Comparison of ENCODE assay signal across 25 cellular contexts in the genomic region with DNA sequence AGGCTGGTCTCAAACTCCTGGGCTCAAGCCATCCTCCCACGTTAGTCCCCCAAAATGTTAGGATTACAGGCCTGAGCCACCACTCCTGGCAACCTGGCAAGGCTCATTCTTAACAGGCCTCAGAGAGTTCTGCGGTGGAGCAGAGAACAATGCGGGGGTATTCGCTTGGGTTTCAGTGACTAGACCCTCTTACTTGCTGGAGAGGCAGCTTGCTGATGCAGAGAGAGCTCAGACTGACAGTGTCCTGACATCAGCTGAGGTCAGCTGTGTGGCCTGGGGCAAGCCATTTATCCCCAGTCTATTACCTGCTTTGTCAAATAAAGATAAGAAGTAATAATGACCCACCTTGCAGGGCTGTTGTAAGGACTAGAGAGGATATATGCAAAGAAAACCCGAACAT. TPM values are rescaled to one million over a fixed set of nuclear protein-coding genes. Genes with fewer than 3 reads are reported as not detected.
"Had no signal": no experiment of that assay in that cellular context is flagged by ENCODE, and none has a peak within 500 bp of the region (broad histone marks: within the 10 kb centered on the region; RNA-seq: fewer than 3 reads in every experiment).

No MANE protein-coding gene starts in this region.

- H3K27ac Mint-ChIP-seq: naive B cell; natural killer cell; stimulated activated naive B cell treated with anti-CD40 and anti-IgM and Interleukin-4, amounts not matched to agents 10 μg/mL and 1 μg/mL and 100 μg/mL, for 72 hours had no signal

- H3K9me3 Mint-ChIP-seq: natural killer cell had no signal

- H3K4me3 Mint-ChIP-seq: natural killer cell; stimulated activated naive B cell treated with anti-CD40 and anti-IgM and Interleukin-4, amounts not matched to agents 10 μg/mL and 1 μg/mL and 100 μg/mL, for 72 hours had no signal

- ATAC-seq: left colon; left lung; lower lobe of right lung; natural killer cell; right cardiac atrium; sciatic nerve; stimulated activated naive B cell treated with anti-CD40 and anti-IgM and Interleukin-4, amounts not matched to agents 10 μg/mL and 1 μg/mL and 100 μg/mL, for 72 hours; stimulated activated naive CD8-positive, alpha-beta T cell treated with anti-CD3 and anti-CD28 coated beads, Interleukin-15, Interleukin-2, amounts not matched to agents 100 U/mL and 50 U/mL, for 24 hours had no signal

- H3K4me1 Mint-ChIP-seq: naive B cell; natural killer cell; stimulated activated naive B cell treated with anti-CD40 and anti-IgM and Interleukin-4, amounts not matched to agents 10 μg/mL and 1 μg/mL and 100 μg/mL, for 72 hours had no signal

- DNase-seq: hippocampal formation; kidney; left colon; left lung; lower lobe of right lung; mammary epithelial cell; mesenchymal stem cell; naive B cell; natural killer cell; ovary; retina; right cardiac atrium; stimulated activated CD4-positive, alpha-beta T cell treated with anti-CD3 and anti-CD28 coated beads, Interleukin-12 subunit alpha, Interleukin-12 subunit beta, amount 100 ng/mL, for 4 hours; stimulated activated CD4-positive, alpha-beta T cell treated with anti-CD3 and anti-CD28 coated beads, Interleukin-15, amount 100 ng/mL, for 24 hours; stimulated activated CD4-positive, alpha-beta T cell treated with anti-CD3 and anti-CD28 coated beads, Interleukin-2, amount 100 ng/mL, for 24 hours; stimulated activated CD4-positive, alpha-beta T cell treated with anti-CD3 and anti-CD28 coated beads, Interleukin-4, amount 100 ng/mL, for 1 hour; stimulated activated naive B cell treated with anti-CD40 and anti-IgM and Interleukin-4, amounts not matched to agents 10 μg/mL and 1 μg/mL and 100 μg/mL, for 72 hours; stimulated activated naive CD8-positive, alpha-beta T cell treated with anti-CD3 and anti-CD28 coated beads, Interleukin-15, Interleukin-2, amounts not matched to agents 100 U/mL and 50 U/mL, for 24 hours; stomach; testis; thyroid gland; transverse colon; upper lobe of left lung had no signal

- H3K36me3 Mint-ChIP-seq: naive B cell; natural killer cell; stimulated activated naive B cell treated with anti-CD40 and anti-IgM and Interleukin-4, amounts not matched to agents 10 μg/mL and 1 μg/mL and 100 μg/mL, for 72 hours had no signal

RNA-seq across cellular contexts. Expression of a gene that starts 46.0 kb away (rescaled TPM):
- total RNA-seq: mononuclear cell had no signal
